Comparison of ENCODE assay signal across 8 cellular contexts in the genomic region with DNA sequence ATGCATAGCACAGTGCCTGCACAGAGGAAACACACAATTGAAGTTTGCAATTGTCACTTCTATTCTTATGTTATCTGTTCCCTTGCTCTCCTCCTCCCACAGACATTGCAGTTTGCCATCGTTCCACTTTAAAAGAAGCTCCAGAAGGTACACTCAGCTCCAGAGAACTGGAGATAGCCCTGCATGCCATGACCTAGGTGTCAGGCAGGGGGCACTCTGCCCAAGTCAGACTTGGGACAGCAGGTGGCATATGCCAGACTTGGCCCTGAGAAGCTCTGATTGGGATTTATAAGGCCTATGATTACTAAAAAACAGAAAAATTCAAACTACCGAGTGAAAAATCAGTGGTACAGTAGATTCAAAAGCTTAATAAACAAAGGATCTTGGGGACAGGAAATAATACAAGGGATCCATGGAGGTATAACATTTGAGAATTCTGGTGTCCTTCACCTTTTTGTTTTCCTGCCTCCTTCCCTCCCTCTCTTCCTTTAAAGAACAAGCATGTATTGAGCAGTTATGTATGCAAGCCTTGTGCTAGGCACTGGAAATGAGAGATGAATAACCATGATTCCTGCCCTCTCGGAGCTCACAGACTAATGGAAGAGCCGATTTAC. TPM values are rescaled to one million over a fixed set of nuclear protein-coding genes. Genes with fewer than 3 reads are reported as not detected.
DNase-seq lines count a peak whose midpoint lies in the region; TF ChIP-seq lines count a peak whose summit lies in the region.

No MANE protein-coding gene starts in this region.

- H3K9me3 ChIP-seq in endodermal cell (ENCODE audit: control insufficient read depth, low read length), result no peaks in the 10 kb centered on the region
- no peaks in the 10 kb centered on the region for H3K9me3 ChIP-seq in neural progenitor cell (ENCODE audit: low read depth)

- H4K20me1 ChIP-seq in neural progenitor cell (ENCODE audit: low read depth), result peaks cover 6% of the 10 kb centered on the region

- H3K27me3 ChIP-seq in H7 (ENCODE audit: control insufficient read depth, insufficient read depth, low read length) (no peaks in the 10 kb centered on the region), endodermal cell (ENCODE audit: control insufficient read depth, insufficient read depth, low read length, poor library complexity, severe bottlenecking) (no peaks in the 10 kb centered on the region), neural progenitor cell (no peaks in the 10 kb centered on the region)

- H3K27ac ChIP-seq in endodermal cell (ENCODE audit: low read depth, low read length), result no peak overlapping the region
- H3K27ac ChIP-seq in neural progenitor cell, result no peak overlapping the region

- H3K36me3 Mint-ChIP-seq in endodermal cell (ENCODE audit: low read depth), result peaks cover 14% of the 10 kb centered on the region
- H3K36me3 Mint-ChIP-seq in neural progenitor cell, result peaks cover 2% of the 10 kb centered on the region

- TF ChIP-seq CTCF in endodermal cell (conservative IDR thresholded peaks at IDR 0.05), result peak; percentile 97
- peak; percentile 79 for TF ChIP-seq CTCF in neural progenitor cell (IDR thresholded peaks at IDR 0.05)

- H3K4me1 Mint-ChIP-seq in endodermal cell, result peaks cover 24% of the 10 kb centered on the region
- peaks cover 11% of the 10 kb centered on the region for H3K4me1 Mint-ChIP-seq in neural progenitor cell

- H3K4me3 ChIP-seq in H7 (ENCODE audit: insufficient read depth, low read depth, low read length) (no peak overlapping the region), endodermal cell (ENCODE audit: low read length) (no peak overlapping the region), neural progenitor cell (no peak overlapping the region)

- H3K9ac ChIP-seq in endodermal cell (ENCODE audit: extremely low read depth, low read length, poor library complexity, severe bottlenecking), result no peak overlapping the region
- H3K9ac ChIP-seq in neural progenitor cell, result no peak overlapping the region

- H3K27me3 Mint-ChIP-seq in endodermal cell (ENCODE audit: insufficient read depth) (no peaks in the 10 kb centered on the region), neural progenitor cell (ENCODE audit: insufficient read depth, low read depth) (peaks cover 2% of the 10 kb centered on the region)

- H3K36me3 ChIP-seq in H7 (replicated peaks; ENCODE audit: control insufficient read depth, insufficient read depth, low read length) (no peaks in the 10 kb centered on the region), endodermal cell (ENCODE audit: control insufficient read depth, insufficient read depth, low read length) (no peaks in the 10 kb centered on the region), neural progenitor cell (no peaks in the 10 kb centered on the region)

- H3K79me2 ChIP-seq in neural progenitor cell (ENCODE audit: low read depth), result no peaks in the 10 kb centered on the region

- DNase-seq in NCI-H524 (lab: John Stamatoyannopoulos, UW), result peak; percentile 7 to 64
- no peak for DNase-seq in NCI-H524 treated with DMSO at 0.1 percent for 48 hours (lab: John Stamatoyannopoulos, UW)
- peak; percentile 61 for DNase-seq in H7
- peak; percentile 7 for DNase-seq in NCI-H1694 treated with DMSO at 0.1 percent for 48 hours (lab: John Stamatoyannopoulos, UW)
- peak; percentile 89 for DNase-seq in endodermal cell
- peak; percentile 65 for DNase-seq in neural progenitor cell (ENCODE audit: low spot score)
- no peak for DNase-seq in T1000 (lab: John Stamatoyannopoulos, UW)
- DNase-seq in activated gamma-delta T cell (lab: John Stamatoyannopoulos, UW), result no peak

- H3K4me3 Mint-ChIP-seq in endodermal cell (no peak overlapping the region), neural progenitor cell (no peak overlapping the region)

- H3K9me3 Mint-ChIP-seq in endodermal cell (peaks cover 2% of the 10 kb centered on the region), neural progenitor cell (no peaks in the 10 kb centered on the region)

- H3F3A ChIP-seq in neural progenitor cell (ENCODE audit: low read depth), result no peaks in the 10 kb centered on the region

- peaks cover 25% of the 10 kb centered on the region for H3K4me1 ChIP-seq in endodermal cell (ENCODE audit: control insufficient read depth, insufficient read depth, low read length)
- no peaks in the 10 kb centered on the region for H3K4me1 ChIP-seq in neural progenitor cell

- H3K27ac Mint-ChIP-seq in endodermal cell, result no peak overlapping the region
- no peak overlapping the region for H3K27ac Mint-ChIP-seq in neural progenitor cell

- no peak overlapping the region for H2AFZ ChIP-seq in neural progenitor cell (replicated peaks)

- 77 to 84% methylated on average over 3 to 4 of the region's 4 CpGs for WGBS in endodermal cell (ENCODE audit: insufficient coverage in 1 of 2, insufficient read length in 1 of 2), 2 experiments

- no peak overlapping the region for H3K4me2 ChIP-seq in neural progenitor cell

RNA-seq across cellular contexts. Expression of a gene that starts 40.0 kb away (rescaled TPM):
- total RNA-seq in H7 (2014; rRNA removed; shearing (Covaris generic)), result 21.8 and 29.6 TPM in 2 replicates
- total RNA-seq in endodermal cell (100 to 1,000 TPM in 1 of 2 donors, 10 to 100 TPM in 1; 68.2 to 130 TPM), neural progenitor cell (ENCODE audit: low replicate concordance) (5.1 and 16.6 TPM in 2 replicates)
- 23.1 TPM for polyA plus RNA-seq in endodermal cell (2013, experiment 1 of 2)
- 21.2 TPM for polyA plus RNA-seq in endodermal cell (2013, experiment 2 of 2)

Comparison
In these comparisons a context has a peak if more than half of its experiments do, and no peak if none do; other contexts are left out.
1. DNase-seq: peak in NCI-H524 (2 of 2), H7 (single experiment), NCI-H1694 treated with DMSO at 0.1 percent for 48 hours (single experiment), endodermal cell (single experiment) and neural progenitor cell (single experiment); none in NCI-H524 treated with DMSO at 0.1 percent for 48 hours (single experiment), T1000 (single experiment) and activated gamma-delta T cell (single experiment).